In genomic region chr4:1488357-1488756, GRCh38 we compare ENCODE assay signal across 23 cellular contexts.
"Had no signal": no experiment of that assay in that cellular context is flagged by ENCODE, and none has a peak within 500 bp of the region (broad histone marks: within the 10 kb centered on the region; RNA-seq: fewer than 3 reads in every experiment).

No MANE protein-coding gene starts in this region.

- H3K4me1 Mint-ChIP-seq: activated CD4-positive, alpha-beta T cell treated with anti-CD3 and anti-CD28 coated beads for 36 hours; activated naive CD4-positive, alpha-beta T cell treated with anti-CD3 and anti-CD28 coated beads, Interleukin-2, amount 10 ng/mL, durations not matched to agents 7 days and 5 days; natural killer cell; stimulated activated effector memory CD8-positive, alpha-beta T cell treated with anti-CD3 and anti-CD28 coated beads, Interleukin-12 subunit alpha, Interleukin-12 subunit beta, amount 100 ng/mL, for 72 hours had no signal

- H3K27ac ChIP-seq: epithelial cell of prostate, esophagus squamous epithelium, neural progenitor cell, vagina had no signal

- ATAC-seq: activated CD4-positive, alpha-beta T cell treated with anti-CD3 and anti-CD28 coated beads for 36 hours; activated T-cell treated with anti-CD3 and anti-CD28 coated beads, Interleukin-2, amount 50 U/mL, for 72 hours; left colon; natural killer cell; sciatic nerve; stimulated activated effector memory CD8-positive, alpha-beta T cell treated with anti-CD3 and anti-CD28 coated beads, Interleukin-12 subunit alpha, Interleukin-12 subunit beta, amount 100 ng/mL, for 72 hours had no signal

- H3K27me3 ChIP-seq: vagina had no signal

- H3K9ac ChIP-seq: neural progenitor cell had no signal

- H3K4me1 ChIP-seq: esophagus squamous epithelium, vagina had no signal

- H3K4me3 Mint-ChIP-seq: activated CD4-positive, alpha-beta T cell treated with anti-CD3 and anti-CD28 coated beads for 36 hours; activated naive CD4-positive, alpha-beta T cell treated with anti-CD3 and anti-CD28 coated beads, Interleukin-2, amount 10 ng/mL, durations not matched to agents 7 days and 5 days; activated T-cell treated with anti-CD3 and anti-CD28 coated beads, Interleukin-2, amount 50 U/mL, for 72 hours; natural killer cell; neural progenitor cell; stimulated activated effector memory CD8-positive, alpha-beta T cell treated with anti-CD3 and anti-CD28 coated beads, Interleukin-12 subunit alpha, Interleukin-12 subunit beta, amount 100 ng/mL, for 72 hours; stimulated activated naive CD8-positive, alpha-beta T cell treated with anti-CD3 and anti-CD28 coated beads, Interleukin-15, Interleukin-2, amounts not matched to agents 100 ng/mL and 50 ng/mL, for 24 hours; type B pancreatic cell had no signal

- H3K36me3 Mint-ChIP-seq: neural progenitor cell; stimulated activated effector memory CD8-positive, alpha-beta T cell treated with anti-CD3 and anti-CD28 coated beads, Interleukin-12 subunit alpha, Interleukin-12 subunit beta, amount 100 ng/mL, for 72 hours had no signal

- H3K36me3 ChIP-seq: esophagus squamous epithelium, neural progenitor cell, vagina had no signal

- H3K27ac Mint-ChIP-seq: activated CD4-positive, alpha-beta T cell treated with anti-CD3 and anti-CD28 coated beads for 36 hours; activated naive CD4-positive, alpha-beta T cell treated with anti-CD3 and anti-CD28 coated beads, Interleukin-2, amount 10 ng/mL, durations not matched to agents 7 days and 5 days; activated T-cell treated with anti-CD3 and anti-CD28 coated beads, Interleukin-2, amount 50 U/mL, for 72 hours; natural killer cell; neural progenitor cell; stimulated activated effector memory CD8-positive, alpha-beta T cell treated with anti-CD3 and anti-CD28 coated beads, Interleukin-12 subunit alpha, Interleukin-12 subunit beta, amount 100 ng/mL, for 72 hours; stimulated activated naive CD8-positive, alpha-beta T cell treated with anti-CD3 and anti-CD28 coated beads, Interleukin-15, Interleukin-2, amounts not matched to agents 100 ng/mL and 50 ng/mL, for 24 hours; type B pancreatic cell had no signal

- H3K4me3 ChIP-seq: esophagus squamous epithelium, lung, neural progenitor cell, vagina had no signal

- DNase-seq: activated CD4-positive, alpha-beta T cell treated with anti-CD3 and anti-CD28 coated beads for 36 hours; activated CD4-positive, CD25-positive, alpha-beta regulatory T cell; activated naive CD4-positive, alpha-beta T cell treated with anti-CD3 and anti-CD28 coated beads, Interleukin-2, amount 10 ng/mL, durations not matched to agents 7 days and 5 days; activated T-cell treated with anti-CD3 and anti-CD28 coated beads for 4 hours; activated T-cell treated with anti-CD3 and anti-CD28 coated beads, Interleukin-2, amount 50 U/mL, for 72 hours; anterior cingulate cortex; effector CD8-positive, alpha-beta T cell; esophagus squamous epithelium; foreskin melanocyte; islet precursor cell; left colon; mesendoderm; natural killer cell; small intestine; stimulated activated CD4-positive, alpha-beta T cell treated with anti-CD3 and anti-CD28 coated beads, Interleukin-4, amount 100 ng/mL, for 24 hours had no signal

- H3K4me2 ChIP-seq: neural progenitor cell had no signal
